In genomic region chr3:49717539-49718418, GRCh38 we compare ENCODE assay signal across 16 cellular contexts. TPM values are rescaled to one million over a fixed set of nuclear protein-coding genes. Genes with fewer than 3 reads are reported as not detected.
DNase-seq lines count a peak whose midpoint lies in the region; ATAC-seq, FAIRE-seq and TF ChIP-seq lines count a peak whose summit lies in the region.
"Had no signal": no experiment of that assay in that cellular context is flagged by ENCODE, and none has a peak within 500 bp of the region (broad histone marks: within the 10 kb centered on the region; RNA-seq: fewer than 3 reads in every experiment).

No MANE protein-coding gene starts in this region.

- H3K79me2 ChIP-seq in keratinocyte (ENCODE audit: control insufficient read depth, insufficient read depth, low read length), result peaks cover 7% of the 10 kb centered on the region
- H3K79me2 ChIP-seq: parathyroid adenoma had no signal

- WGBS in spleen, 5 donors, result 86 to 93% (median 90%) methylated on average over 32 to 38 of the region's 38 CpGs
- WGBS in esophagus squamous epithelium, 2 donors, result 89% methylated on average over 11 of the region's 38 CpGs; no CpG with 5 or more reads in 1 of the 2 donors

- no peak for FAIRE-seq in keratinocyte (lab: Jason Lieb, UNC)

- no peak overlapping the region for H3K27ac ChIP-seq in RWPE2 (ENCODE audit: poor library complexity, severe bottlenecking)
- no peak overlapping the region for H3K27ac ChIP-seq in keratinocyte (ENCODE audit: control insufficient read depth, insufficient read depth, low read length)
- no peak overlapping the region for H3K27ac ChIP-seq in spleen
- H3K27ac ChIP-seq in esophagus squamous epithelium, result peak overlapping the region in 1 of 4 donors; percentile 10
- H3K27ac ChIP-seq: epithelial cell of prostate, heart left ventricle, parathyroid adenoma had no signal

- H3K36me3 ChIP-seq in RWPE2 (ENCODE audit: low read depth) (peaks cover 24% of the 10 kb centered on the region), keratinocyte (ENCODE audit: control insufficient read depth in 2 of 2, extremely low read depth in 1 of 2, insufficient read depth in 2 of 2, low read length in 2 of 2) (peaks cover 22 to 27% of the 10 kb centered on the region in 2 experiments), spleen (peaks cover 0 to 78% (median 27%) of the 10 kb centered on the region in 6 donors), esophagus squamous epithelium (peaks cover 0 to 67% (median 9%) of the 10 kb centered on the region in 3 donors)

- H3K4me3 ChIP-seq in RWPE2 (ENCODE audit: severe bottlenecking) (no peak overlapping the region), keratinocyte (ENCODE audit: control insufficient read depth in 2 of 3, extremely low read depth in 1 of 3, insufficient read depth in 2 of 3, low read depth in 1 of 3, low read length in 3 of 3) (no peak overlapping the region), spleen (peak overlapping the region in 1 of 8 donors; percentile 73), esophagus squamous epithelium (no peak overlapping the region)
- H3K4me3 ChIP-seq: HAP-1 had no signal

- peaks cover 14% of the 10 kb centered on the region for H4K20me1 ChIP-seq in keratinocyte (ENCODE audit: control insufficient read depth, extremely low read depth, insufficient read depth, low read length)

- no peak overlapping the region for H2AFZ ChIP-seq in keratinocyte (ENCODE audit: control insufficient read depth, low read length)
- H2AFZ ChIP-seq: parathyroid adenoma had no signal

- no peak for ATAC-seq in RWPE2 (ENCODE audit: low read depth)

- TF ChIP-seq POLR2A in spleen (IDR thresholded peaks at IDR 0.05) (no peak), esophagus squamous epithelium (IDR thresholded peaks at IDR 0.05) (no peak)

- TF ChIP-seq CTCF in RWPE2 (IDR thresholded peaks at IDR 0.05; ENCODE audit: poor library complexity, severe bottlenecking) (no peak), keratinocyte (optimal IDR thresholded peaks at IDR 0.05 in 1 of 3, IDR thresholded peaks at IDR 0.05 in 1 of 3, conservative IDR thresholded peaks at IDR 0.05 in 1 of 3; ENCODE audit: extremely low read depth in 1 of 3, insufficient read depth in 2 of 3, low read length in 3 of 3) (no peak), spleen (IDR thresholded peaks at IDR 0.05 in 8 of 11, conservative IDR thresholded peaks at IDR 0.05 in 3 of 11) (no peak), esophagus squamous epithelium (IDR thresholded peaks at IDR 0.05) (no peak)

- H3K9ac ChIP-seq in keratinocyte (ENCODE audit: control insufficient read depth, extremely low read depth, insufficient read depth, low read length), result no peak overlapping the region
- H3K9ac ChIP-seq: parathyroid adenoma had no signal

- DNase-seq in activated T-cell treated with anti-CD3 and anti-CD28 coated beads, Interleukin-2, amount 50 U/mL, for 1 hour, result peak; percentile 13
- no peak for DNase-seq in activated T-cell treated with anti-CD3 and anti-CD28 coated beads, Interleukin-2, amount 50 U/mL, for 48 hours
- DNase-seq in RWPE2 (ENCODE audit: low spot score), result peak; percentile 62
- DNase-seq in keratinocyte (ENCODE audit: low read depth, low spot score), result no peak
- DNase-seq in spleen, result peak; percentile 80
- no peak for DNase-seq in NCI-H526 treated with DMSO at 0.1 percent for 48 hours (lab: John Stamatoyannopoulos, UW)
- no peak for DNase-seq in esophagus squamous epithelium (lab: John Stamatoyannopoulos, UW)
- no peak for DNase-seq in DMS114 treated with DMSO at 0.1 percent for 48 hours (lab: John Stamatoyannopoulos, UW; ENCODE audit: unreplicated experiment)
- DNase-seq: activated naive CD8-positive, alpha-beta T cell treated with anti-CD3 and anti-CD28 coated beads for 36 hours; caudate nucleus had no signal

- dilution Hi-C loops in keratinocyte (cut with MboI; ENCODE audit: extremely low pct_ligation_motif_present, low sequenced_read_pairs), result no loop called here

- H3K9me1 ChIP-seq in keratinocyte (ENCODE audit: control insufficient read depth, extremely low read depth, insufficient read depth, low read length), result no peaks in the 10 kb centered on the region

- peak overlapping the region; percentile 10 for H3K4me2 ChIP-seq in keratinocyte (ENCODE audit: control insufficient read depth, extremely low read depth, insufficient read depth, low read depth, low read length)

- intact Hi-C loops in spleen (cut with DNase I; ENCODE audit: low total_unique reads) (no loop called here), esophagus squamous epithelium (cut with DNase I) (no loop called here)

- H3K4me1 ChIP-seq in RWPE2 (ENCODE audit: insufficient read depth, poor library complexity, severe bottlenecking) (no peaks in the 10 kb centered on the region), keratinocyte (ENCODE audit: control insufficient read depth, extremely low read depth, insufficient read depth, low read length) (peaks cover 22% of the 10 kb centered on the region), spleen (peaks cover 15 to 56% (median 29%) of the 10 kb centered on the region in 6 donors), esophagus squamous epithelium (peaks cover 23 to 55% (median 24%) of the 10 kb centered on the region in 3 donors)

- H3K27me3 ChIP-seq in RWPE2 (ENCODE audit: insufficient read depth, poor library complexity, severe bottlenecking) (no peaks in the 10 kb centered on the region), keratinocyte (ENCODE audit: control insufficient read depth, extremely low read depth, insufficient read depth, low read length) (no peaks in the 10 kb centered on the region), spleen (replicated peaks in 1 of 7) (no peaks in the 10 kb centered on the region), esophagus squamous epithelium (no peaks in the 10 kb centered on the region)
- H3K27me3 ChIP-seq: heart left ventricle had no signal

- H3K9me3 ChIP-seq in RWPE2 (ENCODE audit: severe bottlenecking) (no peaks in the 10 kb centered on the region), keratinocyte (ENCODE audit: control insufficient read depth, low read depth, low read length) (no peaks in the 10 kb centered on the region), spleen (no peaks in the 10 kb centered on the region), esophagus squamous epithelium (no peaks in the 10 kb centered on the region)
- H3K9me3 ChIP-seq: heart left ventricle had no signal

RNA-seq across cellular contexts. Expression of gene AMIGO3, which starts 1.7 kb away (rescaled TPM):
- polyA plus RNA-seq in keratinocyte (0.02 to 0.03 TPM in 2 of 3 replicates, not detected in the other), spleen (1 to 10 TPM in 1 of 3 donors, under 1 TPM in 2; 0.52 to 1.1 (median 0.79) TPM)
- polyA plus RNA-seq in keratinocyte (2011; ENCODE audit: low read depth), result not detected
- polyA plus RNA-seq in keratinocyte (2011; cell fraction: cytosol; rRNA removed), result not detected in 2 replicates
- polyA plus RNA-seq in keratinocyte (2011; cell fraction: nucleus; rRNA removed), result 0.17 TPM in 1 of 2 replicates, not detected in the other
- polyA plus RNA-seq in keratinocyte (2012; ENCODE audit: low replicate concordance), result 0.07 and 0.18 TPM in 2 replicates
- polyA minus RNA-seq in keratinocyte, result not detected in 3 replicates
- polyA minus RNA-seq in keratinocyte (2011; cell fraction: cytosol; rRNA and poly(A)+ RNA removed), result not detected
- polyA minus RNA-seq in keratinocyte (2011; cell fraction: nucleus; rRNA and poly(A)+ RNA removed), result 0.31 TPM in 1 of 2 replicates, not detected in the other
- total RNA-seq in spleen (1 to 10 TPM in 2 of 7 donors, under 1 TPM in 1, not detected in 4; 0.23 to 1.6 (median 1.4) TPM), esophagus squamous epithelium (1 to 10 TPM in 2 of 4 donors, not detected in 2; 1.3 to 2.2 TPM)
- total RNA-seq: activated naive CD8-positive, alpha-beta T cell treated with anti-CD3 and anti-CD28 coated beads for 36 hours; NCI-H460; ureter had no signal

RNA-seq across cellular contexts. Expression of gene GMPPB, which starts 6.0 kb away (rescaled TPM):
- 17.1 to 22.2 TPM (median 17.4 TPM) in 3 replicates for polyA plus RNA-seq in keratinocyte
- polyA plus RNA-seq in keratinocyte (2011; ENCODE audit: low read depth), result 4.7 TPM
- 7.7 and 11.9 TPM in 2 replicates for polyA plus RNA-seq in keratinocyte (2011; cell fraction: cytosol; rRNA removed)
- 16.7 and 20.8 TPM in 2 replicates for polyA plus RNA-seq in keratinocyte (2011; cell fraction: nucleus; rRNA removed)
- 9.0 and 30.1 TPM in 2 replicates for polyA plus RNA-seq in keratinocyte (2012; ENCODE audit: low replicate concordance)
- 19.8 to 37.5 TPM (median 21.4 TPM) in 3 replicates for polyA minus RNA-seq in keratinocyte
- polyA minus RNA-seq in keratinocyte (2011; cell fraction: cytosol; rRNA and poly(A)+ RNA removed), result 15.0 TPM
- polyA minus RNA-seq in keratinocyte (2011; cell fraction: nucleus; rRNA and poly(A)+ RNA removed), result 8.2 and 8.4 TPM in 2 replicates
- 10 to 100 TPM; 24.0 to 34.3 (median 30.0) TPM for total RNA-seq in spleen
- 10 to 100 TPM; 10.8 to 21.2 (median 11.1) TPM for polyA plus RNA-seq in spleen
- total RNA-seq in esophagus squamous epithelium, result 10 to 100 TPM; 17.7 to 49.7 (median 33.8) TPM

RNA-seq across cellular contexts. Expression of gene RNF123, which starts 28.4 kb away (rescaled TPM):
- 18.1 to 34.4 TPM (median 20.4 TPM) in 3 replicates for polyA plus RNA-seq in keratinocyte
- polyA plus RNA-seq in keratinocyte (2011; ENCODE audit: low read depth), result 6.2 TPM
- 17.8 and 23.9 TPM in 2 replicates for polyA plus RNA-seq in keratinocyte (2011; cell fraction: cytosol; rRNA removed)
- 54.9 and 70.7 TPM in 2 replicates for polyA plus RNA-seq in keratinocyte (2011; cell fraction: nucleus; rRNA removed)
- polyA plus RNA-seq in keratinocyte (2012; ENCODE audit: low replicate concordance), result 19.9 and 21.6 TPM in 2 replicates
- 37.7 to 56.3 TPM (median 45.8 TPM) in 3 replicates for polyA minus RNA-seq in keratinocyte
- polyA minus RNA-seq in keratinocyte (2011; cell fraction: cytosol; rRNA and poly(A)+ RNA removed), result 38.9 TPM
- polyA minus RNA-seq in keratinocyte (2011; cell fraction: nucleus; rRNA and poly(A)+ RNA removed), result 31.8 and 35.1 TPM in 2 replicates
- total RNA-seq in spleen, result 10 to 100 TPM; 34.9 to 57.5 (median 48.1) TPM
- 10 to 100 TPM; 11.6 to 22.5 (median 18.0) TPM for polyA plus RNA-seq in spleen
- total RNA-seq in esophagus squamous epithelium, result 10 to 100 TPM; 14.7 to 21.8 (median 15.8) TPM

RNA-seq across cellular contexts. Expression of gene MST1, which starts 28.5 kb away (rescaled TPM):
- polyA plus RNA-seq in keratinocyte (4.5 to 12.4 TPM (median 5.2 TPM) in 3 replicates), spleen (10 to 100 TPM; 28.0 to 65.8 (median 43.4) TPM)
- polyA plus RNA-seq in keratinocyte (2011; ENCODE audit: low read depth), result 4.0 TPM
- 0.57 and 1.1 TPM in 2 replicates for polyA plus RNA-seq in keratinocyte (2011; cell fraction: cytosol; rRNA removed)
- 41.1 and 57.5 TPM in 2 replicates for polyA plus RNA-seq in keratinocyte (2011; cell fraction: nucleus; rRNA removed)
- 3.9 and 17.5 TPM in 2 replicates for polyA plus RNA-seq in keratinocyte (2012; ENCODE audit: low replicate concordance)
- polyA minus RNA-seq in keratinocyte, result 2.4 to 3.6 TPM (median 3.5 TPM) in 3 replicates
- polyA minus RNA-seq in keratinocyte (2011; cell fraction: cytosol; rRNA and poly(A)+ RNA removed), result 4.4 TPM
- 2.3 and 5.2 TPM in 2 replicates for polyA minus RNA-seq in keratinocyte (2011; cell fraction: nucleus; rRNA and poly(A)+ RNA removed)
- total RNA-seq in spleen (10 to 100 TPM; 17.0 to 26.9 (median 21.1) TPM), esophagus squamous epithelium (10 to 100 TPM in 1 of 4 donors, 1 to 10 TPM in 3; 2.3 to 12.2 (median 2.7) TPM)

RNA-seq across cellular contexts. Expression of gene APEH, which starts 43.6 kb away (rescaled TPM):
- 106 to 161 TPM (median 160 TPM) in 3 replicates for polyA plus RNA-seq in keratinocyte
- 49.4 TPM for polyA plus RNA-seq in keratinocyte (2011; ENCODE audit: low read depth)
- 123 and 150 TPM in 2 replicates for polyA plus RNA-seq in keratinocyte (2011; cell fraction: cytosol; rRNA removed)
- polyA plus RNA-seq in keratinocyte (2011; cell fraction: nucleus; rRNA removed), result 169 and 199 TPM in 2 replicates
- polyA plus RNA-seq in keratinocyte (2012; ENCODE audit: low replicate concordance), result 80.1 and 199 TPM in 2 replicates
- polyA minus RNA-seq in keratinocyte, result 227 to 334 TPM (median 296 TPM) in 3 replicates
- 229 TPM for polyA minus RNA-seq in keratinocyte (2011; cell fraction: cytosol; rRNA and poly(A)+ RNA removed)
- 131 and 135 TPM in 2 replicates for polyA minus RNA-seq in keratinocyte (2011; cell fraction: nucleus; rRNA and poly(A)+ RNA removed)
- total RNA-seq in spleen, result 10 to 100 TPM; 63.1 to 89.5 (median 78.7) TPM
- polyA plus RNA-seq in spleen, result 10 to 100 TPM; 29.6 to 46.0 (median 42.7) TPM
- 100 to 1,000 TPM in 1 of 4 donors, 10 to 100 TPM in 3; 60.7 to 102 (median 89.4) TPM for total RNA-seq in esophagus squamous epithelium

Comparison
In these comparisons a context has a peak if more than half of its experiments do, and no peak if none do; other contexts are left out.
1. DNase-seq: peak in activated T-cell treated with anti-CD3 and anti-CD28 coated beads, Interleukin-2, amount 50 U/mL, for 1 hour (single experiment), RWPE2 (single experiment) and spleen (single experiment); none in activated T-cell treated with anti-CD3 and anti-CD28 coated beads, Interleukin-2, amount 50 U/mL, for 48 hours (0 of 2), keratinocyte (single experiment), NCI-H526 treated with DMSO at 0.1 percent for 48 hours (single experiment), esophagus squamous epithelium (single experiment) and DMS114 treated with DMSO at 0.1 percent for 48 hours (single experiment).